Comparison of ENCODE assay signal across 9 cellular contexts in the genomic region with DNA sequence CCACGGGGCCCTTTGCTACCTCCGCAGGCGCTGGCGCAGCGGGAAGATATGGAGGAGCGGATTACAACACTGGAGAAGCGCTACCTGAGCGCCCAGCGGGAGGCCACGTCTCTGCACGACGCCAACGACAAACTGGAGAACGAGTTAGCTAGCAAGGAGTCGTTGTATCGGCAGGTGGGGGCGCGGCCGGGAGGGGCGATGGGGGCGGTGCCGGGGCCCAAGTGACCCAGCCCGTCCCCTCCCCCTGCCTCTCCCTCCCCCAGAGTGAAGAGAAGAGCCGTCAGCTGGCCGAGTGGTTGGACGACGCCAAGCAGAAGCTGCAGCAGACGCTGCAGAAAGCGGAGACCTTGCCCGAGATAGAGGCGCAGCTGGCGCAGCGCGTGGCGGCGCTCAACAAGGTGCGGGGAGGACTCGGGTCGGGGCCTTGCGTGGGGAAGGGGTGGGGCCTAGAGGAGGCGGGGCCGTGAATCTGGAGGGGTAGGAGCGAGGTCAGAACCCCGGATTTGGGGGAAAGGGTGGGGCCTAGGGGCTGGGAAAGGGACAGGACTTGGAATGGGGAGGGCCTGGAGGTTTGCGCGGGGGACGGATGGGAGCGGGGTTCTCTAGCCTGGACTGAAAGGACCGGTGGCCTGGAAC. TPM values are rescaled to one million over a fixed set of nuclear protein-coding genes. Genes with fewer than 3 reads are reported as not detected.
A peak's percentile ranks its signal among the peaks of the same experiment; 100 is the strongest.
DNase-seq lines count a peak whose midpoint lies in the region; ATAC-seq, FAIRE-seq and TF ChIP-seq lines count a peak whose summit lies in the region.
"Had no signal": no experiment of that assay in that cellular context is flagged by ENCODE, and none has a peak within 500 bp of the region (broad histone marks: within the 10 kb centered on the region; RNA-seq: fewer than 3 reads in every experiment).

No MANE protein-coding gene starts in this region.

- H3K9me3 ChIP-seq in keratinocyte (ENCODE audit: control insufficient read depth, low read depth, low read length) (no peaks in the 10 kb centered on the region), suprapubic skin (no peaks in the 10 kb centered on the region), WERI-Rb-1 (ENCODE audit: severe bottlenecking) (no peaks in the 10 kb centered on the region)

- DNase-seq in activated CD4-positive, alpha-beta T cell treated with anti-CD3 and anti-CD28 coated beads for 36 hours = peak; percentile 59
- no peak for DNase-seq in activated CD4-positive, alpha-beta T cell treated with anti-CD3 and anti-CD28 coated beads for 1 hour
- DNase-seq in activated naive CD4-positive, alpha-beta T cell treated with anti-CD3 and anti-CD28 coated beads, Interleukin-2, amount 50 U/mL, for 72 hours (ENCODE audit: low spot score in 2 of 2) = no peak
- DNase-seq in keratinocyte (ENCODE audit: low read depth, low spot score) (no peak), suprapubic skin (ENCODE audit: low spot score in 2 of 2) (no peak), WERI-Rb-1 (no peak), inferior parietal cortex (ENCODE audit: extremely low spot score) (no peak)
- DNase-seq: NCI-H526 treated with DMSO at 0.1 percent for 48 hours had no signal

- no peaks in the 10 kb centered on the region for H4K20me1 ChIP-seq in keratinocyte (ENCODE audit: control insufficient read depth, extremely low read depth, insufficient read depth, low read length)

- TF ChIP-seq CTCF in keratinocyte (optimal IDR thresholded peaks at IDR 0.05 in 1 of 3, IDR thresholded peaks at IDR 0.05 in 1 of 3, conservative IDR thresholded peaks at IDR 0.05 in 1 of 3; ENCODE audit: extremely low read depth in 1 of 3, insufficient read depth in 2 of 3, low read length in 3 of 3) = no peak
- TF ChIP-seq CTCF in suprapubic skin (IDR thresholded peaks at IDR 0.05) = no peak
- TF ChIP-seq CTCF in WERI-Rb-1 (IDR thresholded peaks at IDR 0.05; ENCODE audit: low read depth, low read length) = no peak

- no peak for FAIRE-seq in keratinocyte (lab: Jason Lieb, UNC)

- TF ChIP-seq EP300 in suprapubic skin (IDR thresholded peaks at IDR 0.05) = no peak

- H3K9ac ChIP-seq in keratinocyte (ENCODE audit: control insufficient read depth, extremely low read depth, insufficient read depth, low read length) = no peak overlapping the region

- intact Hi-C loops in activated CD4-positive, alpha-beta T cell treated with anti-CD3 and anti-CD28 coated beads for 36 hours (cut with DNase I, micrococcal nuclease) = loop anchor here in 1 of 2 experiments (1.0 kb wide), 1 partner anchor 16 kb away; no protein-coding TSS in a partner anchor

- POLR2A ChIA-PET in activated CD4-positive, alpha-beta T cell treated with anti-CD3 and anti-CD28 coated beads for 36 hours (lab: Charles Lee) = no interaction called here

- ATAC-seq in activated CD4-positive, alpha-beta T cell treated with anti-CD3 and anti-CD28 coated beads for 36 hours = peak; percentile 9
- ATAC-seq in activated naive CD4-positive, alpha-beta T cell treated with anti-CD3 and anti-CD28 coated beads, Interleukin-2, amount 50 U/mL, for 72 hours = peak; percentile 3 to 53
- ATAC-seq in GM18870 (IDR thresholded peaks at IDR 0.05; ENCODE audit: unreplicated experiment) = no peak

- H3K4me3 ChIP-seq in keratinocyte (ENCODE audit: control insufficient read depth in 2 of 3, extremely low read depth in 1 of 3, insufficient read depth in 2 of 3, low read depth in 1 of 3, low read length in 3 of 3) (no peak overlapping the region), suprapubic skin (peak overlapping the region; percentile 33), WERI-Rb-1 (ENCODE audit: low read depth, low read length) (no peak overlapping the region)

- 50% methylated on average over 46 of the region's 49 CpGs for WGBS in suprapubic skin

- CTCF ChIA-PET in activated CD4-positive, alpha-beta T cell treated with anti-CD3 and anti-CD28 coated beads for 36 hours (lab: Charles Lee) = interaction anchor here (1.3 to 3.2 kb wide), 2 partner anchors 12 to 26 kb away, joined by 3 to 19 read pairs; no protein-coding TSS in a partner anchor

- TF ChIP-seq POLR2A in suprapubic skin (IDR thresholded peaks at IDR 0.05) = no peak

- H3K36me3 Mint-ChIP-seq in activated CD4-positive, alpha-beta T cell treated with anti-CD3 and anti-CD28 coated beads for 36 hours (ENCODE audit: low read depth) = peaks cover 5% of the 10 kb centered on the region
- peaks cover 0 to 12% of the 10 kb centered on the region in 2 donors for H3K36me3 Mint-ChIP-seq in activated naive CD4-positive, alpha-beta T cell treated with anti-CD3 and anti-CD28 coated beads, Interleukin-2, amount 50 U/mL, for 72 hours

- no peaks in the 10 kb centered on the region for H3K9me3 Mint-ChIP-seq in activated CD4-positive, alpha-beta T cell treated with anti-CD3 and anti-CD28 coated beads for 36 hours (ENCODE audit: low read depth)
- H3K9me3 Mint-ChIP-seq in activated naive CD4-positive, alpha-beta T cell treated with anti-CD3 and anti-CD28 coated beads, Interleukin-2, amount 50 U/mL, for 72 hours = peaks cover 0 to 7% of the 10 kb centered on the region in 2 donors

- H3K27me3 Mint-ChIP-seq in activated CD4-positive, alpha-beta T cell treated with anti-CD3 and anti-CD28 coated beads for 36 hours = peaks cover 1% of the 10 kb centered on the region

- H3K27me3 ChIP-seq in keratinocyte (ENCODE audit: control insufficient read depth, extremely low read depth, insufficient read depth, low read length) (no peaks in the 10 kb centered on the region), suprapubic skin (no peaks in the 10 kb centered on the region), WERI-Rb-1 (ENCODE audit: insufficient read depth, low read depth, severe bottlenecking) (no peaks in the 10 kb centered on the region)

- dilution Hi-C loops in keratinocyte (cut with MboI; ENCODE audit: extremely low pct_ligation_motif_present, low sequenced_read_pairs) = no loop called here

- no peak overlapping the region for H3K27ac Mint-ChIP-seq in activated CD4-positive, alpha-beta T cell treated with anti-CD3 and anti-CD28 coated beads for 36 hours
- no peak overlapping the region for H3K27ac Mint-ChIP-seq in activated naive CD4-positive, alpha-beta T cell treated with anti-CD3 and anti-CD28 coated beads, Interleukin-2, amount 50 U/mL, for 72 hours

- H3K4me2 ChIP-seq in keratinocyte (ENCODE audit: control insufficient read depth, extremely low read depth, insufficient read depth, low read depth, low read length) = peak overlapping the region; percentile 12

- H3K36me3 ChIP-seq in keratinocyte (ENCODE audit: control insufficient read depth in 2 of 2, extremely low read depth in 1 of 2, insufficient read depth in 2 of 2, low read length in 2 of 2) (no peaks in the 10 kb centered on the region), suprapubic skin (no peaks in the 10 kb centered on the region), WERI-Rb-1 (peaks cover 57% of the 10 kb centered on the region)

- no peaks in the 10 kb centered on the region for H3K79me2 ChIP-seq in keratinocyte (ENCODE audit: control insufficient read depth, insufficient read depth, low read length)

- peak overlapping the region; percentile 59 for H3K4me3 Mint-ChIP-seq in activated CD4-positive, alpha-beta T cell treated with anti-CD3 and anti-CD28 coated beads for 36 hours

- peaks cover 20% of the 10 kb centered on the region for H3K4me1 Mint-ChIP-seq in activated CD4-positive, alpha-beta T cell treated with anti-CD3 and anti-CD28 coated beads for 36 hours

- no peaks in the 10 kb centered on the region for H3K9me1 ChIP-seq in keratinocyte (ENCODE audit: control insufficient read depth, extremely low read depth, insufficient read depth, low read length)

- no peak overlapping the region for H2AFZ ChIP-seq in keratinocyte (ENCODE audit: control insufficient read depth, low read length)

- H3K27ac ChIP-seq in keratinocyte (ENCODE audit: control insufficient read depth, insufficient read depth, low read length) (no peak overlapping the region), suprapubic skin (no peak overlapping the region), WERI-Rb-1 (no peak overlapping the region)

- H3K4me1 ChIP-seq in keratinocyte (ENCODE audit: control insufficient read depth, extremely low read depth, insufficient read depth, low read length) = peaks cover 4% of the 10 kb centered on the region
- H3K4me1 ChIP-seq in suprapubic skin = peaks cover 37% of the 10 kb centered on the region

RNA-seq across cellular contexts. Expression of gene PPFIA3, which starts 13.7 kb away (rescaled TPM):
- total RNA-seq in activated CD4-positive, alpha-beta T cell treated with anti-CD3 and anti-CD28 coated beads for 36 hours = 1 to 10 TPM; 5.4 to 6.1 TPM
- 10 to 100 TPM; 10.3 to 11.3 TPM for total RNA-seq in activated naive CD4-positive, alpha-beta T cell treated with anti-CD3 and anti-CD28 coated beads, Interleukin-2, amount 50 U/mL, for 72 hours
- 3.0 to 3.4 TPM (median 3.1 TPM) in 3 replicates for polyA plus RNA-seq in keratinocyte
- 5.1 TPM for polyA plus RNA-seq in keratinocyte (2011; ENCODE audit: low read depth)
- polyA plus RNA-seq in keratinocyte (2011; cell fraction: cytosol; rRNA removed) = 1.5 and 3.2 TPM in 2 replicates
- 5.8 and 7.9 TPM in 2 replicates for polyA plus RNA-seq in keratinocyte (2011; cell fraction: nucleus; rRNA removed)
- polyA plus RNA-seq in keratinocyte (2012; ENCODE audit: low replicate concordance) = 4.5 and 7.7 TPM in 2 replicates
- polyA minus RNA-seq in keratinocyte = 2.6 to 4.5 TPM (median 3.4 TPM) in 3 replicates
- 6.5 TPM for polyA minus RNA-seq in keratinocyte (2011; cell fraction: cytosol; rRNA and poly(A)+ RNA removed)
- 2.0 and 3.4 TPM in 2 replicates for polyA minus RNA-seq in keratinocyte (2011; cell fraction: nucleus; rRNA and poly(A)+ RNA removed)
- 10 to 100 TPM; 42.7 to 50.1 (median 46.6) TPM for total RNA-seq in suprapubic skin

RNA-seq across cellular contexts. Expression of gene C19orf73, which starts 14.1 kb away (rescaled TPM):
- 1 to 10 TPM; 1.7 to 2.0 TPM for total RNA-seq in activated CD4-positive, alpha-beta T cell treated with anti-CD3 and anti-CD28 coated beads for 36 hours
- 1 to 10 TPM; 1.1 TPM for total RNA-seq in activated naive CD4-positive, alpha-beta T cell treated with anti-CD3 and anti-CD28 coated beads, Interleukin-2, amount 50 U/mL, for 72 hours
- 0.54 to 0.98 TPM (median 0.71 TPM) in 3 replicates for polyA plus RNA-seq in keratinocyte
- polyA plus RNA-seq in keratinocyte (2011; ENCODE audit: low read depth) = not detected
- 0.49 and 0.77 TPM in 2 replicates for polyA plus RNA-seq in keratinocyte (2011; cell fraction: cytosol; rRNA removed)
- polyA plus RNA-seq in keratinocyte (2011; cell fraction: nucleus; rRNA removed) = 0.92 and 0.99 TPM in 2 replicates
- polyA plus RNA-seq in keratinocyte (2012; ENCODE audit: low replicate concordance) = 0.83 and 1.6 TPM in 2 replicates
- not detected in 3 replicates for polyA minus RNA-seq in keratinocyte
- polyA minus RNA-seq in keratinocyte (2011; cell fraction: cytosol; rRNA and poly(A)+ RNA removed) = not detected
- 0.93 TPM in 1 of 2 replicates, not detected in the other for polyA minus RNA-seq in keratinocyte (2011; cell fraction: nucleus; rRNA and poly(A)+ RNA removed)
- 1 to 10 TPM in 3 of 4 donors, not detected in 1; 5.2 to 9.3 (median 5.9) TPM for total RNA-seq in suprapubic skin

RNA-seq across cellular contexts. Expression of gene LIN7B, which starts 18.9 kb away (rescaled TPM):
- total RNA-seq in activated CD4-positive, alpha-beta T cell treated with anti-CD3 and anti-CD28 coated beads for 36 hours = 1 to 10 TPM; 3.5 to 4.3 TPM
- 10 to 100 TPM in 1 of 2 donors, 1 to 10 TPM in 1; 1.9 to 12.4 TPM for total RNA-seq in activated naive CD4-positive, alpha-beta T cell treated with anti-CD3 and anti-CD28 coated beads, Interleukin-2, amount 50 U/mL, for 72 hours
- polyA plus RNA-seq in keratinocyte = 1.6 to 2.8 TPM (median 1.7 TPM) in 3 replicates
- polyA plus RNA-seq in keratinocyte (2011; ENCODE audit: low read depth) = 6.4 TPM
- 0.58 and 0.84 TPM in 2 replicates for polyA plus RNA-seq in keratinocyte (2011; cell fraction: cytosol; rRNA removed)
- 1.9 and 4.4 TPM in 2 replicates for polyA plus RNA-seq in keratinocyte (2011; cell fraction: nucleus; rRNA removed)
- polyA plus RNA-seq in keratinocyte (2012; ENCODE audit: low replicate concordance) = 2.6 and 5.2 TPM in 2 replicates
- polyA minus RNA-seq in keratinocyte = 1.1 TPM in 1 of 3 replicates, not detected in the others
- polyA minus RNA-seq in keratinocyte (2011; cell fraction: cytosol; rRNA and poly(A)+ RNA removed) = not detected
- polyA minus RNA-seq in keratinocyte (2011; cell fraction: nucleus; rRNA and poly(A)+ RNA removed) = not detected in 2 replicates
- total RNA-seq in suprapubic skin = 10 to 100 TPM; 20.0 to 39.8 (median 32.3) TPM

RNA-seq across cellular contexts. Expression of gene HRC, which starts 22.1 kb away (rescaled TPM):
- total RNA-seq in activated CD4-positive, alpha-beta T cell treated with anti-CD3 and anti-CD28 coated beads for 36 hours = not detected
- total RNA-seq in activated naive CD4-positive, alpha-beta T cell treated with anti-CD3 and anti-CD28 coated beads, Interleukin-2, amount 50 U/mL, for 72 hours = not detected
- polyA plus RNA-seq in keratinocyte = 0.03 to 0.08 TPM in 2 of 3 replicates, not detected in the other
- not detected for polyA plus RNA-seq in keratinocyte (2011; ENCODE audit: low read depth)
- not detected in 2 replicates for polyA plus RNA-seq in keratinocyte (2011; cell fraction: cytosol; rRNA removed)
- polyA plus RNA-seq in keratinocyte (2011; cell fraction: nucleus; rRNA removed) = 0.05 TPM in 2 replicates
- polyA plus RNA-seq in keratinocyte (2012; ENCODE audit: low replicate concordance) = not detected in 2 replicates
- polyA minus RNA-seq in keratinocyte = not detected in 3 replicates
- polyA minus RNA-seq in keratinocyte (2011; cell fraction: cytosol; rRNA and poly(A)+ RNA removed) = not detected
- polyA minus RNA-seq in keratinocyte (2011; cell fraction: nucleus; rRNA and poly(A)+ RNA removed) = not detected in 2 replicates
- 1 to 10 TPM in 1 of 4 donors, under 1 TPM in 2, not detected in 1; 0.47 to 1.0 (median 0.53) TPM for total RNA-seq in suprapubic skin

RNA-seq across cellular contexts. Expression of gene TRPM4, which starts 24.5 kb away (rescaled TPM):
- total RNA-seq in activated CD4-positive, alpha-beta T cell treated with anti-CD3 and anti-CD28 coated beads for 36 hours = 1 to 10 TPM; 1.5 to 1.9 TPM
- total RNA-seq in activated naive CD4-positive, alpha-beta T cell treated with anti-CD3 and anti-CD28 coated beads, Interleukin-2, amount 50 U/mL, for 72 hours = under 1 TPM; 0.23 to 0.58 TPM
- polyA plus RNA-seq in keratinocyte = 16.1 to 23.3 TPM (median 16.1 TPM) in 3 replicates
- 11.6 TPM for polyA plus RNA-seq in keratinocyte (2011; ENCODE audit: low read depth)
- polyA plus RNA-seq in keratinocyte (2011; cell fraction: cytosol; rRNA removed) = 6.4 and 10.4 TPM in 2 replicates
- 82.9 and 106 TPM in 2 replicates for polyA plus RNA-seq in keratinocyte (2011; cell fraction: nucleus; rRNA removed)
- polyA plus RNA-seq in keratinocyte (2012; ENCODE audit: low replicate concordance) = 26.1 and 28.3 TPM in 2 replicates
- 22.8 to 48.8 TPM (median 33.7 TPM) in 3 replicates for polyA minus RNA-seq in keratinocyte
- 36.6 TPM for polyA minus RNA-seq in keratinocyte (2011; cell fraction: cytosol; rRNA and poly(A)+ RNA removed)
- 74.5 and 74.8 TPM in 2 replicates for polyA minus RNA-seq in keratinocyte (2011; cell fraction: nucleus; rRNA and poly(A)+ RNA removed)
- total RNA-seq in suprapubic skin = 10 to 100 TPM; 45.2 to 87.6 (median 62.4) TPM
